ENCODE assay signal across 24 cellular contexts in genomic region chr4:5703831-5704230, GRCh38. TPM values are rescaled to one million over a fixed set of nuclear protein-coding genes. Genes with fewer than 3 reads are reported as not detected.
"Had no signal": no experiment of that assay in that cellular context is flagged by ENCODE, and none has a peak within 500 bp of the region (broad histone marks: within the 10 kb centered on the region; RNA-seq: fewer than 3 reads in every experiment).

No MANE protein-coding gene starts in this region.

- H3K36me3 Mint-ChIP-seq: IgD-negative memory B cell had no signal

- FAIRE-seq: HTR-8/SVneo, K562 had no signal

- DNase-seq: NCI-H1092; NCI-H1105 treated with DMSO at 0.1 percent for 48 hours; NCI-H1436; NCI-H187; NCI-H2029; NCI-H2081 treated with DMSO at 0.1 percent for 48 hours; NCI-H2171; NCI-H226; NCI-H446; NCI-H510A; NCI-H524 treated with DMSO at 0.1 percent for 48 hours; NCI-H69; NCI-H774; NK-92 treated with Interleukin-12 subunit alpha and Interleukin-12 subunit beta, amount 100 ng/mL, for 24 hours; PC-3; SHP77 treated with DMSO at 0.1 percent for 48 hours; SJCRH30 had no signal

- ATAC-seq: K562, Panc1, PC-3, Right ventricle myocardium inferior, SK-N-SH treated with all-trans-retinoic acid at 6 μM for 48 hours had no signal

- H3K4me3 Mint-ChIP-seq: IgD-negative memory B cell had no signal

RNA-seq across cellular contexts. Expression of gene EVC, which starts 7.2 kb away (rescaled TPM):
- total RNA-seq: OCI-LY7 had no signal
